32 cellular contexts compared by ENCODE assay signal in genomic region chr7:81783818-81784217, GRCh38. TPM values are rescaled to one million over a fixed set of nuclear protein-coding genes. Genes with fewer than 3 reads are reported as not detected.
"Had no signal": no experiment of that assay in that cellular context is flagged by ENCODE, and none has a peak within 500 bp of the region (broad histone marks: within the 10 kb centered on the region; RNA-seq: fewer than 3 reads in every experiment).

No MANE protein-coding gene starts in this region.

- H3K36me3 Mint-ChIP-seq: activated naive CD4-positive, alpha-beta T cell treated with anti-CD3 and anti-CD28 coated beads, Interleukin-2, amount 10 ng/mL, durations not matched to agents 7 days and 5 days; activated naive CD8-positive, alpha-beta T cell treated with anti-CD3 and anti-CD28 coated beads, Interleukin-2, amount 10 ng/mL, durations not matched to agents 7 days and 5 days; immature natural killer cell; mesothelial cell of epicardium; naive B cell; stimulated activated effector memory CD8-positive, alpha-beta T cell treated with anti-CD3 and anti-CD28 coated beads, Interleukin-12 subunit alpha, Interleukin-12 subunit beta, amount 100 ng/mL, for 72 hours; type B pancreatic cell had no signal

- H3K4me1 Mint-ChIP-seq: activated naive CD4-positive, alpha-beta T cell treated with anti-CD3 and anti-CD28 coated beads, Interleukin-2, amount 10 ng/mL, durations not matched to agents 7 days and 5 days; activated naive CD8-positive, alpha-beta T cell treated with anti-CD3 and anti-CD28 coated beads, Interleukin-2, amount 10 ng/mL, durations not matched to agents 7 days and 5 days; immature natural killer cell; naive B cell; stimulated activated effector memory CD8-positive, alpha-beta T cell treated with anti-CD3 and anti-CD28 coated beads, Interleukin-12 subunit alpha, Interleukin-12 subunit beta, amount 100 ng/mL, for 72 hours had no signal

- H3K36me3 ChIP-seq: ascending aorta, brain microvascular endothelial cell, heart left ventricle, pancreas, prostate gland, thoracic aorta, uterus, WERI-Rb-1 had no signal

- DNase-seq: activated CD4-positive, alpha-beta T cell treated with anti-CD3 and anti-CD28 coated beads for 48 hours; activated CD4-positive, alpha-beta T cell treated with anti-CD3 and anti-CD28 coated beads, Interleukin-2, amount 50 U/mL, for 48 hours; activated CD8-positive, alpha-beta memory T cell treated with anti-CD3 and anti-CD28 coated beads for 24 hours; activated effector memory CD4-positive, alpha-beta T cell treated with anti-CD3 and anti-CD28 coated beads, Interleukin-2, amount 50 U/mL, for 16 hours; activated naive CD4-positive, alpha-beta T cell treated with anti-CD3 and anti-CD28 coated beads, Interleukin-2, amount 10 ng/mL, durations not matched to agents 7 days and 5 days; activated naive CD8-positive, alpha-beta T cell treated with anti-CD3 and anti-CD28 coated beads, Interleukin-2, amount 10 ng/mL, durations not matched to agents 7 days and 5 days; brain microvascular endothelial cell; cortex of kidney; effector memory CD8-positive, alpha-beta T cell; foreskin fibroblast; heart left ventricle; hypothalamus; immature natural killer cell; naive B cell; pancreas; retina; stimulated activated CD4-positive, alpha-beta T cell treated with anti-CD3 and anti-CD28 coated beads, Interleukin-12 subunit alpha, Interleukin-12 subunit beta, amount 100 ng/mL, for 4 hours; stimulated activated CD4-positive, alpha-beta T cell treated with anti-CD3 and anti-CD28 coated beads, Interleukin-4, amount 100 ng/mL, for 24 hours; uterus; WERI-Rb-1 had no signal

- H3K4me3 ChIP-seq: ascending aorta, heart left ventricle, pancreas, prostate gland, skin epidermis, thoracic aorta, uterus had no signal

- H3K27me3 ChIP-seq: ascending aorta, brain microvascular endothelial cell, heart left ventricle, pancreas, uterus had no signal

- ATAC-seq: activated CD4-positive, CD25-positive, alpha-beta regulatory T cell treated with anti-CD3 and anti-CD28 coated beads, Interleukin-2, amount 50 U/mL, for 24 hours; effector memory CD8-positive, alpha-beta T cell; heart left ventricle; pancreas; sciatic nerve; stimulated activated effector memory CD8-positive, alpha-beta T cell treated with anti-CD3 and anti-CD28 coated beads, Interleukin-12 subunit alpha, Interleukin-12 subunit beta, amount 100 ng/mL, for 72 hours had no signal

- H3K9me3 ChIP-seq: ascending aorta, pancreas, prostate gland, thoracic aorta, uterus had no signal

- H3K4me3 Mint-ChIP-seq: activated naive CD4-positive, alpha-beta T cell treated with anti-CD3 and anti-CD28 coated beads, Interleukin-2, amount 10 ng/mL, durations not matched to agents 7 days and 5 days; activated naive CD8-positive, alpha-beta T cell treated with anti-CD3 and anti-CD28 coated beads, Interleukin-2, amount 10 ng/mL, durations not matched to agents 7 days and 5 days; effector memory CD8-positive, alpha-beta T cell; immature natural killer cell; mesothelial cell of epicardium; naive B cell; stimulated activated effector memory CD8-positive, alpha-beta T cell treated with anti-CD3 and anti-CD28 coated beads, Interleukin-12 subunit alpha, Interleukin-12 subunit beta, amount 100 ng/mL, for 72 hours; stimulated activated naive CD8-positive, alpha-beta T cell treated with anti-CD3 and anti-CD28 coated beads, Interleukin-15, Interleukin-2, amounts not matched to agents 100 ng/mL and 50 ng/mL, for 24 hours; type B pancreatic cell had no signal

- H3K27ac ChIP-seq: ascending aorta, brain microvascular endothelial cell, heart left ventricle, pancreas, prostate gland, skin epidermis, thoracic aorta, uterus, WERI-Rb-1 had no signal

- H3K27ac Mint-ChIP-seq: activated naive CD4-positive, alpha-beta T cell treated with anti-CD3 and anti-CD28 coated beads, Interleukin-2, amount 10 ng/mL, durations not matched to agents 7 days and 5 days; activated naive CD8-positive, alpha-beta T cell treated with anti-CD3 and anti-CD28 coated beads, Interleukin-2, amount 10 ng/mL, durations not matched to agents 7 days and 5 days; effector memory CD8-positive, alpha-beta T cell; immature natural killer cell; mesothelial cell of epicardium; naive B cell; stimulated activated effector memory CD8-positive, alpha-beta T cell treated with anti-CD3 and anti-CD28 coated beads, Interleukin-12 subunit alpha, Interleukin-12 subunit beta, amount 100 ng/mL, for 72 hours; stimulated activated naive CD8-positive, alpha-beta T cell treated with anti-CD3 and anti-CD28 coated beads, Interleukin-15, Interleukin-2, amounts not matched to agents 100 ng/mL and 50 ng/mL, for 24 hours; type B pancreatic cell had no signal

- H3K9me3 Mint-ChIP-seq: activated naive CD4-positive, alpha-beta T cell treated with anti-CD3 and anti-CD28 coated beads, Interleukin-2, amount 10 ng/mL, durations not matched to agents 7 days and 5 days; activated naive CD8-positive, alpha-beta T cell treated with anti-CD3 and anti-CD28 coated beads, Interleukin-2, amount 10 ng/mL, durations not matched to agents 7 days and 5 days; mesothelial cell of epicardium; naive B cell; stimulated activated effector memory CD8-positive, alpha-beta T cell treated with anti-CD3 and anti-CD28 coated beads, Interleukin-12 subunit alpha, Interleukin-12 subunit beta, amount 100 ng/mL, for 72 hours; stimulated activated naive CD8-positive, alpha-beta T cell treated with anti-CD3 and anti-CD28 coated beads, Interleukin-15, Interleukin-2, amounts not matched to agents 100 ng/mL and 50 ng/mL, for 24 hours; type B pancreatic cell had no signal

- H3K27me3 Mint-ChIP-seq: activated naive CD4-positive, alpha-beta T cell treated with anti-CD3 and anti-CD28 coated beads, Interleukin-2, amount 10 ng/mL, durations not matched to agents 7 days and 5 days; activated naive CD8-positive, alpha-beta T cell treated with anti-CD3 and anti-CD28 coated beads, Interleukin-2, amount 10 ng/mL, durations not matched to agents 7 days and 5 days; effector memory CD8-positive, alpha-beta T cell; naive B cell; stimulated activated naive CD8-positive, alpha-beta T cell treated with anti-CD3 and anti-CD28 coated beads, Interleukin-15, Interleukin-2, amounts not matched to agents 100 ng/mL and 50 ng/mL, for 24 hours; type B pancreatic cell had no signal

- H3K4me1 ChIP-seq: ascending aorta, heart left ventricle, pancreas, prostate gland, uterus had no signal

RNA-seq across cellular contexts. Expression of gene HGF, which starts 14.0 kb away (rescaled TPM):
- total RNA-seq: activated naive CD8-positive, alpha-beta T cell treated with anti-CD3 and anti-CD28 coated beads, Interleukin-2, amount 10 ng/mL, durations not matched to agents 7 days and 5 days; kidney epithelial cell had no signal
- polyA plus RNA-seq: immature natural killer cell, neural cell had no signal
